In genomic region chr5:88729476-88730182, GRCh38 we compare ENCODE assay signal across 8 cellular contexts.
DNase-seq lines count a peak whose midpoint lies in the region; ATAC-seq, FAIRE-seq and TF ChIP-seq lines count a peak whose summit lies in the region.

No MANE protein-coding gene starts in this region.

- no peak overlapping the region for H2BK12ac ChIP-seq in H1 (ENCODE audit: low read depth, low read length)

- intact Hi-C loops in mucosa of descending colon (cut with DNase I, micrococcal nuclease), result no loop called here

- no peak overlapping the region for H3K9ac ChIP-seq in H1 (replicated peaks in 1 of 4; ENCODE audit: extremely low read depth in 1 of 4, low read depth in 3 of 4, low read length in 3 of 4)

- CTCF ChIA-PET in H1 (lab: Charles Lee; ENCODE audit: partially characterized antibody), result interaction anchor here (0.6 to 9.0 kb wide), 63 partner anchors 9 to 1704 kb away, joined by 3 to 86 read pairs (median 3); no protein-coding TSS in a partner anchor

- H3K36me3 ChIP-seq in H1 (ENCODE audit: control insufficient read depth in 2 of 4, insufficient read depth in 4 of 4, low read length in 3 of 4), result no peaks in the 10 kb centered on the region
- no peaks in the 10 kb centered on the region for H3K36me3 ChIP-seq in mucosa of descending colon (ENCODE audit: low read depth)

- peak; percentile 91 to 93 for TF ChIP-seq RAD21 in H1 (IDR thresholded peaks at IDR 0.05 in 1 of 2, conservative IDR thresholded peaks at IDR 0.05 in 1 of 2; ENCODE audit: low read depth in 2 of 2, low read length in 2 of 2)

- no peak overlapping the region for H4K8ac ChIP-seq in H1 (ENCODE audit: extremely low read depth, insufficient read depth, low read length)

- H3K27me3 ChIP-seq in H1 (replicated peaks in 1 of 4; ENCODE audit: control insufficient read depth in 3 of 4, extremely low read depth in 1 of 4, insufficient read depth in 3 of 4, low read length in 3 of 4), result no peaks in the 10 kb centered on the region

- H3K4me1 ChIP-seq in H1 (replicated peaks in 1 of 4; ENCODE audit: control insufficient read depth in 3 of 4, insufficient read depth in 4 of 4, low read length in 3 of 4) (peaks cover 0 to 4% (median 0%) of the 10 kb centered on the region in 4 experiments; a peak in 1 of 7 replicates), mucosa of descending colon (ENCODE audit: low read depth) (no peaks in the 10 kb centered on the region)

- no peak overlapping the region for H2BK15ac ChIP-seq in H1 (ENCODE audit: low read length)

- DNase-seq in AG09319 (ENCODE audit: extremely low read depth, low read depth), result peak; percentile 37
- peak; percentile 94 for DNase-seq in NCI-H748 (lab: John Stamatoyannopoulos, UW; ENCODE audit: unreplicated experiment)
- peak; percentile 46 to 57 for DNase-seq in activated CD4-positive, alpha-beta T cell treated with anti-CD3 and anti-CD28 coated beads, Interleukin-2, amount 50 U/mL, for 48 hours
- peak in 1 of 2 experiments; percentile 67 for DNase-seq in H1 (ENCODE audit: low read depth in 1 of 2, low spot score in 2 of 2)
- DNase-seq in mucosa of descending colon, result peak in 1 of 3 donors; percentile 84

- H3K36me3 Mint-ChIP-seq in stimulated activated memory B cell treated with anti-CD40 and anti-IgM and Interleukin-4, amounts not matched to agents 10 μg/mL and 1 μg/mL and 100 μg/mL, for 72 hours, result peaks cover 43% of the 10 kb centered on the region

- peak overlapping the region; percentile 62 for H3K27ac Mint-ChIP-seq in stimulated activated memory B cell treated with anti-CD40 and anti-IgM and Interleukin-4, amounts not matched to agents 10 μg/mL and 1 μg/mL and 100 μg/mL, for 72 hours

- H3K9me3 Mint-ChIP-seq in stimulated activated memory B cell treated with anti-CD40 and anti-IgM and Interleukin-4, amounts not matched to agents 10 μg/mL and 1 μg/mL and 100 μg/mL, for 72 hours, result no peaks in the 10 kb centered on the region

- H3K9me3 ChIP-seq in H1 (ENCODE audit: insufficient read depth in 2 of 2, low read depth in 1 of 2, low read length in 1 of 2) (no peaks in the 10 kb centered on the region), mucosa of descending colon (no peaks in the 10 kb centered on the region)

- no peak overlapping the region for H3K14ac ChIP-seq in H1 (ENCODE audit: insufficient read length)

- no peak for TF ChIP-seq EP300 in H1 (IDR thresholded peaks at IDR 0.05; ENCODE audit: borderline replicate concordance in 1 of 2, low read depth in 2 of 2, low read length in 2 of 2)

- no peak overlapping the region for H3K27ac ChIP-seq in H1 (ENCODE audit: low read depth, low read length)

- no peak overlapping the region for H3K23ac ChIP-seq in H1 (ENCODE audit: insufficient read length)

- no peak overlapping the region for H3K18ac ChIP-seq in H1 (ENCODE audit: extremely low read depth, low read length)

- H3K79me1 ChIP-seq in H1 (ENCODE audit: low read depth, low read length), result no peaks in the 10 kb centered on the region

- H4K20me1 ChIP-seq in H1 (replicated peaks in 1 of 2; ENCODE audit: control insufficient read depth in 1 of 2, insufficient read depth in 2 of 2, low read length in 2 of 2), result no peaks in the 10 kb centered on the region

- peak; percentile 64 for TF ChIP-seq CTCF in AG09319 (IDR thresholded peaks at IDR 0.05; ENCODE audit: low read depth, low read length)
- peak in 2 of 3 experiments; percentile 50 to 61; a peak in 2 of 4 replicates for TF ChIP-seq CTCF in H1 (IDR thresholded peaks at IDR 0.05; ENCODE audit: control extremely low read depth in 1 of 3, insufficient read depth in 1 of 3, low read depth in 1 of 3, low read length in 3 of 3)
- peak; percentile 51 for TF ChIP-seq CTCF in mucosa of descending colon (IDR thresholded peaks at IDR 0.05)

- peak; percentile 36 for ATAC-seq in GM18870 (IDR thresholded peaks at IDR 0.05; ENCODE audit: unreplicated experiment)
- ATAC-seq in HG03558 (IDR thresholded peaks at IDR 0.05; ENCODE audit: extremely low read depth, unreplicated experiment), result peak; percentile 20
- ATAC-seq in mucosa of descending colon, result peak; percentile 88
- peak; percentile 53 for ATAC-seq in stimulated activated memory B cell treated with anti-CD40 and anti-IgM and Interleukin-4, amounts not matched to agents 10 μg/mL and 1 μg/mL and 100 μg/mL, for 72 hours

- no peak overlapping the region for H2BK5ac ChIP-seq in H1 (ENCODE audit: low read depth, low read length)

- H2BK20ac ChIP-seq in H1 (ENCODE audit: low read length), result no peak overlapping the region

- no peaks in the 10 kb centered on the region for H3K27me3 Mint-ChIP-seq in stimulated activated memory B cell treated with anti-CD40 and anti-IgM and Interleukin-4, amounts not matched to agents 10 μg/mL and 1 μg/mL and 100 μg/mL, for 72 hours

- no peak overlapping the region for H3K4me3 Mint-ChIP-seq in stimulated activated memory B cell treated with anti-CD40 and anti-IgM and Interleukin-4, amounts not matched to agents 10 μg/mL and 1 μg/mL and 100 μg/mL, for 72 hours

- no peaks in the 10 kb centered on the region for H3K23me2 ChIP-seq in H1 (ENCODE audit: low read depth, low read length)

- H3K4me2 ChIP-seq in H1 (ENCODE audit: insufficient read depth in 1 of 2, low read depth in 2 of 2, low read length in 2 of 2), result no peak overlapping the region

- POLR2A ChIA-PET in H1 (lab: Charles Lee; ENCODE audit: partially characterized antibody), result no interaction called here

- H2AFZ ChIP-seq in H1 (ENCODE audit: low read length), result no peak overlapping the region

- 24% methylated on average over 1 of the region's 1 CpG; no CpG with 5 or more reads in 1 of the 2 experiments for WGBS in H1 (ENCODE audit: extremely low coverage in 1 of 2, insufficient coverage in 1 of 2, insufficient read length in 1 of 2, insufficient replicate concordance in 2 of 2, low coverage in 1 of 2, low lambda C conversion rate in 2 of 2, missing lambda C conversion rate in 1 of 2), 2 experiments

- no peak overlapping the region for H2BK120ac ChIP-seq in H1 (replicated peaks; ENCODE audit: low read depth, low read length)

- no peak overlapping the region for H4K91ac ChIP-seq in H1 (replicated peaks; ENCODE audit: insufficient read length, low read length)

- no peak overlapping the region for H2AK5ac ChIP-seq in H1 (ENCODE audit: low read depth, low read length)

- peak; percentile 98 for FAIRE-seq in H1 (lab: Jason Lieb, UNC)

- H3K4ac ChIP-seq in H1 (replicated peaks; ENCODE audit: insufficient read length, low read depth, low read length), result no peak overlapping the region

- H3K79me2 ChIP-seq in H1 (ENCODE audit: control insufficient read depth in 1 of 2, insufficient read depth in 2 of 2, low read length in 2 of 2), result no peaks in the 10 kb centered on the region

- H3K4me3 ChIP-seq in H1 (ENCODE audit: extremely low read depth in 1 of 4, insufficient read depth in 2 of 4, low read depth in 3 of 4, low read length in 4 of 4) (no peak overlapping the region), mucosa of descending colon (no peak overlapping the region)

- peaks cover 34% of the 10 kb centered on the region for H3K4me1 Mint-ChIP-seq in stimulated activated memory B cell treated with anti-CD40 and anti-IgM and Interleukin-4, amounts not matched to agents 10 μg/mL and 1 μg/mL and 100 μg/mL, for 72 hours

- no peak for TF ChIP-seq POLR2A in H1 (IDR thresholded peaks at IDR 0.05; ENCODE audit: control extremely low read depth in 1 of 2, low read depth in 2 of 2, low read length in 2 of 2)

- no peak overlapping the region for H3K56ac ChIP-seq in H1 (replicated peaks; ENCODE audit: insufficient read length, low read depth, low read length)

- H4K5ac ChIP-seq in H1 (ENCODE audit: insufficient read length, low read depth, low read length), result no peak overlapping the region

TF ChIP-seq in H1, 55 proteins besides CTCF, POLR2A, EP300 and RAD21:
- TF ChIP-seq SIRT6 (IDR thresholded peaks at IDR 0.05; ENCODE audit: low read length), result no peak
- TF ChIP-seq HDAC2 (IDR thresholded peaks at IDR 0.05; ENCODE audit: borderline replicate concordance in 1 of 2, low read depth in 2 of 2, low read length in 2 of 2), result no peak
- no peak for TF ChIP-seq RBBP5 (IDR thresholded peaks at IDR 0.05; ENCODE audit: borderline replicate concordance, low read depth, low read length)
- peak; percentile 85 for TF ChIP-seq RFX5 (IDR thresholded peaks at IDR 0.05; ENCODE audit: borderline replicate concordance, low read depth, low read length)
- no peak for TF ChIP-seq RXRA (IDR thresholded peaks at IDR 0.05; ENCODE audit: insufficient read depth, low read depth, low read length)
- TF ChIP-seq POU5F1 (IDR thresholded peaks at IDR 0.05; ENCODE audit: low read depth, low read length), result no peak
- no peak for TF ChIP-seq TEAD4 (IDR thresholded peaks at IDR 0.05; ENCODE audit: low read depth, low read length)
- no peak for TF ChIP-seq ASH2L (IDR thresholded peaks at IDR 0.05; ENCODE audit: low read length)
- no peak for TF ChIP-seq BRCA1 (IDR thresholded peaks at IDR 0.05; ENCODE audit: low read depth, low read length)

Comparison
In these comparisons a context has a peak if more than half of its experiments do, and no peak if none do; other contexts are left out.
1. ATAC-seq: peak in every context shown above with its lines; median percentile 88 in mucosa of descending colon; 53 in stimulated activated memory B cell treated with anti-CD40 and anti-IgM and Interleukin-4, amounts not matched to agents 10 μg/mL and 1 μg/mL and 100 μg/mL, for 72 hours; 36 in GM18870; 20 in HG03558.